In genomic region chr9:74334308-74334707, GRCh38 we compare ENCODE assay signal across 30 cellular contexts.
"Had no signal": no experiment of that assay in that cellular context is flagged by ENCODE, and none has a peak within 500 bp of the region (broad histone marks: within the 10 kb centered on the region; RNA-seq: fewer than 3 reads in every experiment).

No MANE protein-coding gene starts in this region.

- H3K27me3 Mint-ChIP-seq: activated CD4-positive, alpha-beta memory T cell treated with anti-CD3 and anti-CD28 coated beads for 36 hours; activated naive CD4-positive, alpha-beta T cell treated with anti-CD3 and anti-CD28 coated beads, Interleukin-2, amount 10 ng/mL, durations not matched to agents 7 days and 5 days; activated naive CD8-positive, alpha-beta T cell treated with anti-CD3 and anti-CD28 coated beads, Interleukin-2, amount 50 U/mL, for 24 hours; T-cell had no signal

- H3K9me3 Mint-ChIP-seq: activated CD4-positive, alpha-beta memory T cell treated with anti-CD3 and anti-CD28 coated beads for 36 hours; activated naive CD4-positive, alpha-beta T cell treated with anti-CD3 and anti-CD28 coated beads, Interleukin-2, amount 10 ng/mL, durations not matched to agents 7 days and 5 days; activated naive CD8-positive, alpha-beta T cell treated with anti-CD3 and anti-CD28 coated beads, Interleukin-2, amount 50 U/mL, for 24 hours; activated T-cell treated with anti-CD3 and anti-CD28 coated beads, Interleukin-2, amount 50 U/mL, for 4 hours; brain had no signal

- H3K4me1 Mint-ChIP-seq: activated naive CD8-positive, alpha-beta T cell treated with anti-CD3 and anti-CD28 coated beads, Interleukin-2, amount 50 U/mL, for 24 hours had no signal

- H3K36me3 ChIP-seq: Peyer's patch had no signal

- H3K27me3 ChIP-seq: Peyer's patch had no signal

- DNase-seq: activated CD4-positive, alpha-beta memory T cell treated with anti-CD3 and anti-CD28 coated beads for 36 hours; activated CD4-positive, alpha-beta T cell treated with anti-CD3 and anti-CD28 coated beads, Interleukin-2, amount 50 U/mL, for 1 hour; activated CD8-positive, alpha-beta memory T cell treated with anti-CD3 and anti-CD28 coated beads, Interleukin-2, amount 50 U/mL, for 4 hours; activated effector memory CD4-positive, alpha-beta T cell treated with Interleukin-2 at 50 U/mL for 16 hours; activated naive CD4-positive, alpha-beta T cell treated with anti-CD3 and anti-CD28 coated beads, Interleukin-2, amount 10 ng/mL, durations not matched to agents 7 days and 5 days; activated naive CD8-positive, alpha-beta T cell treated with anti-CD3 and anti-CD28 coated beads, Interleukin-2, amount 50 U/mL, for 24 hours; activated T-cell treated with anti-CD3 and anti-CD28 coated beads for 4 hours; activated T-cell treated with anti-CD3 and anti-CD28 coated beads, Interleukin-2, amount 50 U/mL, for 4 hours; caudate nucleus; cerebellar nuclear complex; Karpas-422; NCI-H1092 treated with DMSO at 0.1 percent for 48 hours; NCI-H1417; NCI-H146; NCI-H187; NCI-H2029 treated with DMSO at 0.1 percent for 48 hours; NCI-H2107; NCI-H2171; NCI-H510A; NCI-H526; NCI-H748 treated with DMSO at 0.1 percent for 48 hours; NK-92 treated with Interleukin-12 subunit alpha and Interleukin-12 subunit beta, amount 100 ng/mL, for 24 hours; PC-3; Peyer's patch; SIG-M5; T-cell; T1000 had no signal

- H3K4me3 ChIP-seq: Peyer's patch had no signal

- H3K27ac Mint-ChIP-seq: activated CD4-positive, alpha-beta memory T cell treated with anti-CD3 and anti-CD28 coated beads for 36 hours; activated naive CD4-positive, alpha-beta T cell treated with anti-CD3 and anti-CD28 coated beads, Interleukin-2, amount 10 ng/mL, durations not matched to agents 7 days and 5 days; activated naive CD8-positive, alpha-beta T cell; activated naive CD8-positive, alpha-beta T cell treated with anti-CD3 and anti-CD28 coated beads, Interleukin-2, amount 50 U/mL, for 24 hours; T-cell had no signal

- ATAC-seq: activated naive CD8-positive, alpha-beta T cell treated with anti-CD3 and anti-CD28 coated beads, Interleukin-2, amount 50 U/mL, for 24 hours; activated T-cell treated with anti-CD3 and anti-CD28 coated beads, Interleukin-2, amount 50 U/mL, for 4 hours; PC-3; Right ventricle myocardium inferior; T-cell had no signal

- H3K9me3 ChIP-seq: Peyer's patch had no signal

- H3K36me3 Mint-ChIP-seq: activated CD4-positive, alpha-beta memory T cell treated with anti-CD3 and anti-CD28 coated beads for 36 hours; activated naive CD4-positive, alpha-beta T cell treated with anti-CD3 and anti-CD28 coated beads, Interleukin-2, amount 10 ng/mL, durations not matched to agents 7 days and 5 days; activated naive CD8-positive, alpha-beta T cell; brain; T-cell had no signal

- H3K4me3 Mint-ChIP-seq: activated CD4-positive, alpha-beta memory T cell treated with anti-CD3 and anti-CD28 coated beads for 36 hours; activated naive CD4-positive, alpha-beta T cell treated with anti-CD3 and anti-CD28 coated beads, Interleukin-2, amount 10 ng/mL, durations not matched to agents 7 days and 5 days; activated naive CD8-positive, alpha-beta T cell; activated naive CD8-positive, alpha-beta T cell treated with anti-CD3 and anti-CD28 coated beads, Interleukin-2, amount 50 U/mL, for 24 hours; activated T-cell treated with anti-CD3 and anti-CD28 coated beads, Interleukin-2, amount 50 U/mL, for 4 hours; brain; T-cell had no signal

- H3K4me1 ChIP-seq: Peyer's patch had no signal
